26 cellular contexts compared by ENCODE assay signal in genomic region chr20:19697415-19697814, GRCh38.
"Had no signal": no experiment of that assay in that cellular context is flagged by ENCODE, and none has a peak within 500 bp of the region (broad histone marks: within the 10 kb centered on the region; RNA-seq: fewer than 3 reads in every experiment).

No MANE protein-coding gene starts in this region.

- H3K36me3 ChIP-seq: gastrocnemius medialis, neural progenitor cell, prostate gland, right atrium auricular region, thyroid gland had no signal

- H3K4me2 ChIP-seq: neural progenitor cell, smooth muscle cell had no signal

- H3K9ac ChIP-seq: neural progenitor cell had no signal

- ATAC-seq: gastrocnemius medialis; left lobe of liver; mucosa of descending colon; naive thymus-derived CD4-positive, alpha-beta T cell; sciatic nerve had no signal

- H3K27ac ChIP-seq: gastrocnemius medialis, neural progenitor cell, prostate gland, right atrium auricular region, stomach, thyroid gland had no signal

- H3K27me3 ChIP-seq: gastrocnemius medialis, neural progenitor cell, right atrium auricular region, stomach, thyroid gland had no signal

- FAIRE-seq: colon, endothelial cell of umbilical vein, kidney, urothelium cell line had no signal

- H3K4me1 ChIP-seq: neural progenitor cell, prostate gland, right atrium auricular region, thyroid gland had no signal

- H2AFZ ChIP-seq: neural progenitor cell had no signal

- H3K4me3 ChIP-seq: gastrocnemius medialis, lung, mucosa of descending colon, neural progenitor cell, prostate gland, right atrium auricular region, smooth muscle cell, stomach, thyroid gland had no signal

- H3K9me3 ChIP-seq: gastrocnemius medialis, mucosa of descending colon, prostate gland, right atrium auricular region, thyroid gland had no signal

- DNase-seq: dermis blood vessel endothelial cell; effector memory CD4-positive, alpha-beta T cell; erythroblast; gastrocnemius medialis; head of caudate nucleus; kidney; mesenchymal stem cell; mucosa of descending colon; naive thymus-derived CD4-positive, alpha-beta T cell; stimulated activated CD4-positive, alpha-beta T cell treated with anti-CD3 and anti-CD28 coated beads, Interleukin-12 subunit alpha, Interleukin-12 subunit beta, amount 100 ng/mL, for 4 hours; stimulated activated CD4-positive, alpha-beta T cell treated with anti-CD3 and anti-CD28 coated beads, Interleukin-1b, Interleukin-23, amount 100 ng/mL, for 48 hours; stimulated activated CD4-positive, alpha-beta T cell treated with anti-CD3 and anti-CD28 coated beads, Interleukin-4, amount 100 ng/mL, for 1 hour; stimulated activated CD8-positive, alpha-beta memory T cell treated with anti-CD3 and anti-CD28 coated beads, Interleukin-4, amount 100 ng/mL, for 48 hours; stimulated activated naive CD4-positive, alpha-beta T cell treated with Interleukin-2 at 50 U/mL for 16 hours; stomach; thyroid gland had no signal
